In the genomic region with DNA sequence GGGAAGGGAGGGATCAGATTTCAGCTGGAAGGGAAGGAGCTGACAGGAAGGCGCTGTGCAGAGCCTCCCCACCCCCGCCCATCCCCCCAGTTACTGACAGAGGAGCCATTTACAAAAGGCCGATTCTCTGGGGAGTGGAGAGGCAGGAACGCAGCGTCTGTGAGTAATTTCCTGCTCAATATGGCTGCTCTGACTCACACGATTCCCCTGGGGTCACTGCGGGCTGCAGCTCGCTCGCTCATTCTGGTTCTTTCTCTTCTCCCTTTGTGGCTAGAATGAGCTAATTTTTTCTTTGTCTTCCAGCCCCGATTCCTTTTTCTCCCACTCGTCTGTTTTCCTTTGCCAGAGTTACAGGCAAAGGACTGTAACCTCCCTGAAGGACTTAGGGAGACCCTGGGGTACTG, we compare ENCODE assay signal across 8 cellular contexts. TPM values are rescaled to one million over a fixed set of nuclear protein-coding genes. Genes with fewer than 3 reads are reported as not detected.
A peak's percentile ranks its signal among the peaks of the same experiment; 100 is the strongest.
DNase-seq lines count a peak whose midpoint lies in the region; ATAC-seq and TF ChIP-seq lines count a peak whose summit lies in the region.

No MANE protein-coding gene starts in this region.

- peaks cover 25% of the 10 kb centered on the region for H3K4me1 ChIP-seq in colonic mucosa

- H3K36me3 ChIP-seq in colonic mucosa = peaks cover 11% of the 10 kb centered on the region

- TF ChIP-seq CTCF in colonic mucosa (IDR thresholded peaks at IDR 0.05) = no peak

- H3K27me3 ChIP-seq in colonic mucosa = no peaks in the 10 kb centered on the region

- peak overlapping the region; percentile 29 for H3K4me3 ChIP-seq in colonic mucosa

- intact Hi-C loops in colonic mucosa (cut with DNase I) = loop anchor here (5.0 to 10.0 kb wide), 2 partner anchors 355 to 647 kb away; no protein-coding TSS in a partner anchor
- intact Hi-C loops in left colon (cut with DNase I, micrococcal nuclease) = loop anchor here (5.0 to 10.0 kb wide), 3 partner anchors 345 to 472 kb away; no protein-coding TSS in a partner anchor

- H3K9me3 ChIP-seq in colonic mucosa = no peaks in the 10 kb centered on the region

- H3K9ac ChIP-seq in colonic mucosa (ENCODE audit: low read depth in 2 of 2, low read length in 2 of 2) = peak overlapping the region; percentile 72 to 99

- DNase-seq in A172 (ENCODE audit: low spot score) = peak; percentile 100
- DNase-seq in NCI-H345 (lab: John Stamatoyannopoulos, UW) = peak; percentile 96
- peak; percentile 86 for DNase-seq in activated CD4-positive, alpha-beta T cell treated with anti-CD3 and anti-CD28 coated beads for 48 hours
- peak; percentile 92 for DNase-seq in colonic mucosa
- DNase-seq in left colon = peak; percentile 84 to 93
- peak; percentile 77 to 80 for DNase-seq in stimulated activated CD4-positive, alpha-beta T cell treated with anti-CD3 and anti-CD28 coated beads, Interleukin-2, amount 100 ng/mL, for 24 hours

- peak overlapping the region; percentile 98 for H3K27ac ChIP-seq in colonic mucosa

- ATAC-seq in GM18858 (IDR thresholded peaks at IDR 0.05; ENCODE audit: unreplicated experiment) = peak; percentile 61
- ATAC-seq in HG03159 (IDR thresholded peaks at IDR 0.05; ENCODE audit: unreplicated experiment) = peak; percentile 60
- ATAC-seq in left colon = peak; percentile 80

RNA-seq across cellular contexts. Expression of a gene that starts 28.8 kb away (rescaled TPM):
- 150 and 174 TPM in 2 replicates for total RNA-seq in A172 (2014; rRNA removed; shearing (Covaris generic))
- total RNA-seq in colonic mucosa (100 to 1,000 TPM in 1 of 2 donors, 10 to 100 TPM in 1; 94.5 to 142 TPM), left colon (10 to 100 TPM; 90.8 to 91.9 TPM)

RNA-seq across cellular contexts. Expression of a gene that starts 29.4 kb away (rescaled TPM):
- total RNA-seq in A172 (2014; rRNA removed; shearing (Covaris generic)) = 52.7 and 69.4 TPM in 2 replicates
- total RNA-seq in colonic mucosa = 10 to 100 TPM; 62.3 to 78.3 TPM
- total RNA-seq in left colon = 10 to 100 TPM; 62.4 to 76.1 TPM

RNA-seq across cellular contexts. Expression of a gene that starts 38.1 kb away (rescaled TPM):
- 53.3 and 55.8 TPM in 2 replicates for total RNA-seq in A172 (2014; rRNA removed; shearing (Covaris generic))
- total RNA-seq in colonic mucosa (1 to 10 TPM; 9.1 to 9.6 TPM), left colon (1 to 10 TPM; 4.3 to 8.8 TPM)

RNA-seq across cellular contexts. Expression of a gene that starts 59.1 kb away (rescaled TPM):
- total RNA-seq in A172 (2014; rRNA removed; shearing (Covaris generic)) = 20.4 and 22.1 TPM in 2 replicates
- total RNA-seq in colonic mucosa = 10 to 100 TPM; 33.9 to 37.3 TPM
- total RNA-seq in left colon = 10 to 100 TPM; 44.4 to 53.1 TPM

Comparison
In these comparisons a context has a peak if more than half of its experiments do, and no peak if none do; other contexts are left out.
1. Peak in every context shown above with its lines: DNase-seq, ATAC-seq, H3K4me3 ChIP-seq and H3K27ac ChIP-seq.